ENCODE assay signal across 9 cellular contexts in the genomic region with DNA sequence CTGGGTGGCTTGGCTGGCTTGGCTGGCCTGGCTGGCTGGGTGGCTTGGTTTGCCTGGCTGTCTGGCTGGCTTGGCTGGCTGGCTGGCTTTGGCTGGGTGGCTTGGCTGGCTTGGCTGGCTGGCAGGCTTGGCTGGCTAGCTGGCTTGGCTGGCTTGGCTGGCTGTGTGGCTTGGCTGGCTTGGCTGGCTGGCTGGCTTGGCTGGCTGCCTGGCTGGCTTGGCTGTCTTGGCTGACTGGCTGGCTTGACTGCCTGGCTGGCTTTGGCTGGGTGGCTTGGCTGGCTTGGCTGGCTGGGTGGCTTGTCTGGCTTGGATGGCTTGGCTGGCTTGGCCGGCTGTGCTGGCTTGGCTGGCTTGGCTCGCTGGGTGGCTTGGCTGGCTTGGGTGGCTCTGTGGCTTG. TPM values are rescaled to one million over a fixed set of nuclear protein-coding genes. Genes with fewer than 3 reads are reported as not detected.
"Had no signal": no experiment of that assay in that cellular context is flagged by ENCODE, and none has a peak within 500 bp of the region (broad histone marks: within the 10 kb centered on the region; RNA-seq: fewer than 3 reads in every experiment).

No MANE protein-coding gene starts in this region.

RNA-seq across cellular contexts. Expression of a gene that starts 32.2 kb away (rescaled TPM):
- total RNA-seq: OCI-LY7, PC-3, PC-9, Peyer's patch, Right ventricle myocardium inferior, Right ventricle myocardium superior, RPMI7951, SJSA1, SK-MEL-5 had no signal
